ENCODE assay signal across 10 cellular contexts in genomic region chr16:69763557-69763942, GRCh38. TPM values are rescaled to one million over a fixed set of nuclear protein-coding genes. Genes with fewer than 3 reads are reported as not detected.
DNase-seq lines count a peak whose midpoint lies in the region; ATAC-seq, FAIRE-seq and TF ChIP-seq lines count a peak whose summit lies in the region.
"Had no signal": no experiment of that assay in that cellular context is flagged by ENCODE, and none has a peak within 500 bp of the region (broad histone marks: within the 10 kb centered on the region; RNA-seq: fewer than 3 reads in every experiment).

No MANE protein-coding gene starts in this region.

- 66% methylated on average over 6 of the region's 6 CpGs for WGBS in K562 (ENCODE audit: insufficient coverage, low coverage, missing lambda C conversion rate)
- WGBS in tibial nerve, 2 donors, result 61 to 63% methylated on average over 6 of the region's 6 CpGs

- H3K27me3 Mint-ChIP-seq in activated T-cell treated with anti-CD3 and anti-CD28 coated beads, Interleukin-2, amount 50 U/mL, for 4 hours (ENCODE audit: low read depth), result no peaks in the 10 kb centered on the region
- H3K27me3 Mint-ChIP-seq in memory B cell, result no peaks in the 10 kb centered on the region

- in situ Hi-C loops in K562 (cut with MboI), result no loop called here

- TF ChIP-seq RAD21 in K562 (CRISPR knock-in tag; conservative IDR thresholded peaks at IDR 0.05 in 1 of 2, IDR thresholded peaks at IDR 0.05 in 1 of 2), result no peak

- CTCF ChIA-PET in K562 (lab: Yijun Ruan, JAX; ENCODE audit: low intra/inter-chr PET ratio), result no interaction called here

- POLR2A ChIA-PET in K562 (lab: Yijun Ruan, JAX), result interaction anchor here (0.9 to 2.5 kb wide), 5 partner anchors 8 to 36 kb away, joined by 3 to 14 read pairs (median 5); no protein-coding TSS in a partner anchor

- intact Hi-C loops in K562 (cut with micrococcal nuclease), result no loop called here

- H3K27ac Mint-ChIP-seq in memory B cell, result peak overlapping the region; percentile 98

- no peaks in the 10 kb centered on the region for H3K9me3 Mint-ChIP-seq in activated T-cell treated with anti-CD3 and anti-CD28 coated beads, Interleukin-2, amount 50 U/mL, for 4 hours
- no peaks in the 10 kb centered on the region for H3K9me3 Mint-ChIP-seq in memory B cell

- H3K9me3 ChIP-seq in K562 (replicated peaks; ENCODE audit: control insufficient read depth, insufficient read depth, low read depth, low read length) (no peaks in the 10 kb centered on the region), tibial nerve (no peaks in the 10 kb centered on the region)

- H3K36me3 ChIP-seq in K562 (ENCODE audit: control insufficient read depth, insufficient read depth, low read length) (no peaks in the 10 kb centered on the region), tibial nerve (no peaks in the 10 kb centered on the region)

- no peaks in the 10 kb centered on the region for H4K20me1 ChIP-seq in K562 (replicated peaks; ENCODE audit: control insufficient read depth, insufficient read depth, low read length)

- peaks cover 7% of the 10 kb centered on the region for H3K36me3 Mint-ChIP-seq in activated T-cell treated with anti-CD3 and anti-CD28 coated beads, Interleukin-2, amount 50 U/mL, for 4 hours (ENCODE audit: insufficient read depth)
- H3K36me3 Mint-ChIP-seq in memory B cell, result peaks cover 9% of the 10 kb centered on the region

- DNase-seq in activated T-cell treated with anti-CD3 and anti-CD28 coated beads, Interleukin-2, amount 50 U/mL, for 4 hours, result no peak
- DNase-seq in activated T-cell treated with anti-CD3 and anti-CD28 coated beads for 4 hours (no peak), K562 (ENCODE audit: extremely low read depth in 1 of 4, low spot score in 3 of 4) (no peak), memory B cell (ENCODE audit: low spot score in 2 of 2) (no peak), tibial nerve (ENCODE audit: low spot score in 2 of 2) (no peak)
- no peak for DNase-seq in stimulated activated CD4-positive, alpha-beta T cell treated with anti-CD3 and anti-CD28 coated beads, Interleukin-4, amount 100 ng/mL, for 24 hours
- DNase-seq: activated CD4-positive, CD25-positive, alpha-beta regulatory T cell; foreskin melanocyte had no signal

- FAIRE-seq in K562 (lab: Jason Lieb, UNC), result no peak

- H2AFZ ChIP-seq in K562 (ENCODE audit: low read depth, low read length), result 0 out of 2 replicates have a peak overlapping the region, but pooled peaks have one; percentile 95

- H3K27me3 ChIP-seq in K562 (ENCODE audit: control insufficient read depth in 2 of 2, insufficient read depth in 2 of 2, low read length in 2 of 2) (no peaks in the 10 kb centered on the region), tibial nerve (no peaks in the 10 kb centered on the region)

- TF ChIP-seq EP300 in K562 (IDR thresholded peaks at IDR 0.05; ENCODE audit: low read length), result no peak
- TF ChIP-seq EP300 in tibial nerve (IDR thresholded peaks at IDR 0.05), result no peak

- no peak for TF ChIP-seq CTCF in K562 (IDR thresholded peaks at IDR 0.05 in 2 of 3, conservative IDR thresholded peaks at IDR 0.05 in 1 of 3; ENCODE audit: insufficient read depth in 2 of 3, low read depth in 1 of 3, low read length in 3 of 3)
- TF ChIP-seq CTCF in tibial nerve (IDR thresholded peaks at IDR 0.05), result no peak

- ATAC-seq in activated T-cell treated with anti-CD3 and anti-CD28 coated beads, Interleukin-2, amount 50 U/mL, for 4 hours, result no peak
- no peak for ATAC-seq in K562
- no peak for ATAC-seq in memory B cell (ENCODE audit: low read depth)
- ATAC-seq in HG02970 (IDR thresholded peaks at IDR 0.05; ENCODE audit: low FRiP score, unreplicated experiment), result no peak
- no peak for ATAC-seq in HG03521 (IDR thresholded peaks at IDR 0.05; ENCODE audit: unreplicated experiment)

- no TSS peak for BruUV-seq in K562 (replicated peaks; lab: Mats Ljungman, UMichigan)

- no peaks in the 10 kb centered on the region for H3K9me1 ChIP-seq in K562 (ENCODE audit: control insufficient read depth, insufficient read depth, low read length)

- H3K4me3 ChIP-seq in K562 (peak overlapping the region; percentile 97; the same call in 1 of the 2 replicates), tibial nerve (peak overlapping the region in 2 of 4 donors; percentile 77 to 92)

- H3K4me3 Mint-ChIP-seq in activated T-cell treated with anti-CD3 and anti-CD28 coated beads, Interleukin-2, amount 50 U/mL, for 4 hours, result peak overlapping the region; percentile 91
- peak overlapping the region; percentile 88 for H3K4me3 Mint-ChIP-seq in memory B cell

- H3K4me1 ChIP-seq in K562 (replicated peaks in 1 of 2; ENCODE audit: control insufficient read depth in 2 of 2, insufficient read depth in 2 of 2, low read length in 2 of 2) (peaks cover 6 to 8% of the 10 kb centered on the region in 2 experiments; a peak in 4 of 5 replicates), tibial nerve (peaks cover 4 to 19% (median 6%) of the 10 kb centered on the region in 4 donors)

- H3K9ac ChIP-seq in K562 (ENCODE audit: insufficient read depth in 1 of 2, low read depth in 2 of 2, low read length in 2 of 2), result peak overlapping the region in 1 of 2 experiments; percentile 93; a peak in 1 of 4 replicates

- peaks cover 35% of the 10 kb centered on the region for H3K79me2 ChIP-seq in K562 (ENCODE audit: control insufficient read depth, insufficient read depth, low read length)

- TF ChIP-seq POLR2A in K562 (conservative IDR thresholded peaks at IDR 0.05) (no peak), tibial nerve (IDR thresholded peaks at IDR 0.05) (no peak)

- peaks cover 32% of the 10 kb centered on the region for H3K4me1 Mint-ChIP-seq in activated T-cell treated with anti-CD3 and anti-CD28 coated beads, Interleukin-2, amount 50 U/mL, for 4 hours (ENCODE audit: low read depth)
- peaks cover 23% of the 10 kb centered on the region for H3K4me1 Mint-ChIP-seq in memory B cell

- H3K27ac ChIP-seq in K562 (ENCODE audit: extremely low read depth, low read depth, low read length) (peak overlapping the region; percentile 85; the same call in 1 of the 3 replicates), tibial nerve (peak overlapping the region in 3 of 4 donors; percentile 90 to 93 (median 91))

- H3K4me2 ChIP-seq in K562 (ENCODE audit: insufficient read depth, low read length), result peak overlapping the region; percentile 97

RNA-seq across cellular contexts. Expression of gene WWP2, which starts 1.4 kb away (rescaled TPM):
- total RNA-seq in activated T-cell treated with anti-CD3 and anti-CD28 coated beads, Interleukin-2, amount 50 U/mL, for 4 hours, result 10 to 100 TPM; 34.7 to 44.2 (median 36.5) TPM
- 54.0 and 74.4 TPM in 2 replicates for total RNA-seq in K562 (2011; cell fraction: chromatin; rRNA removed; ENCODE audit: low replicate concordance)
- 33.5 and 36.6 TPM in 2 replicates for total RNA-seq in K562 (2011; cell fraction: nucleolus; rRNA removed)
- 32.8 and 44.3 TPM in 2 replicates for total RNA-seq in K562 (2011; cell fraction: nucleoplasm; rRNA removed)
- 14.9 and 20.6 TPM in 2 replicates for total RNA-seq in K562 (2014; rRNA removed)
- 14.6 and 17.4 TPM in 2 replicates for total RNA-seq in K562 (2014; rRNA removed; fragmentation: Illumina TruSeq; extraction: Trizol)
- total RNA-seq in K562 (2015; rRNA removed; fragmentation: Illumina TruSeq; extraction: Trizol), result 15.3 and 15.8 TPM in 2 replicates
- 33.7 and 34.4 TPM in 2 replicates for total RNA-seq in K562 (2021)
- 7.1 and 8.5 TPM in 2 replicates for polyA plus RNA-seq in K562 (2011; rRNA removed)
- polyA plus RNA-seq in K562 (2011; cell fraction: cytosol; rRNA removed), result 6.5 and 11.3 TPM in 2 replicates
- 25.1 and 34.9 TPM in 2 replicates for polyA plus RNA-seq in K562 (2011; cell fraction: nucleus; rRNA removed)
- 24.0 and 37.6 TPM in 2 replicates for polyA plus RNA-seq in K562 (2012)
- polyA plus RNA-seq in K562 (2014; fragmentation: Illumina TruSeq; extraction: Trizol), result 23.1 and 27.1 TPM in 2 replicates
- 1 to 10 TPM; 1.9 to 2.0 TPM for polyA plus RNA-seq in K562 (2014; fragmentation: Nextera tagmentation; extraction: Ambion mirVana)
- 10.7 and 12.1 TPM in 2 replicates for polyA plus RNA-seq in K562 (2014; rRNA removed)
- 11.3 and 13.3 TPM in 2 replicates for polyA minus RNA-seq in K562 (2011; rRNA and poly(A)+ RNA removed)
- 10.2 and 17.9 TPM in 2 replicates for polyA minus RNA-seq in K562 (2011; cell fraction: cytosol; rRNA and poly(A)+ RNA removed)
- polyA minus RNA-seq in K562 (2011; cell fraction: nucleus; rRNA and poly(A)+ RNA removed), result 12.7 and 15.7 TPM in 2 replicates
- total RNA-seq in tibial nerve, result 10 to 100 TPM; 40.8 to 96.9 (median 84.3) TPM

RNA-seq across cellular contexts. Expression of gene NOB1, which starts 8.8 kb away (rescaled TPM):
- 100 to 1,000 TPM; 181 to 194 (median 181) TPM for total RNA-seq in activated T-cell treated with anti-CD3 and anti-CD28 coated beads, Interleukin-2, amount 50 U/mL, for 4 hours
- 105 and 163 TPM in 2 replicates for total RNA-seq in K562 (2011; cell fraction: chromatin; rRNA removed; ENCODE audit: low replicate concordance)
- total RNA-seq in K562 (2011; cell fraction: nucleolus; rRNA removed), result 111 and 135 TPM in 2 replicates
- total RNA-seq in K562 (2011; cell fraction: nucleoplasm; rRNA removed), result 77.2 and 104 TPM in 2 replicates
- total RNA-seq in K562 (2014; rRNA removed), result 91.1 and 91.3 TPM in 2 replicates
- total RNA-seq in K562 (2014; rRNA removed; fragmentation: Illumina TruSeq; extraction: Trizol), result 61.3 and 63.6 TPM in 2 replicates
- total RNA-seq in K562 (2015; rRNA removed; fragmentation: Illumina TruSeq; extraction: Trizol), result 81.2 and 85.7 TPM in 2 replicates
- 117 and 119 TPM in 2 replicates for total RNA-seq in K562 (2021)
- 116 and 135 TPM in 2 replicates for polyA plus RNA-seq in K562 (2011; rRNA removed)
- polyA plus RNA-seq in K562 (2011; cell fraction: cytosol; rRNA removed), result 157 and 178 TPM in 2 replicates
- 86.6 and 87.3 TPM in 2 replicates for polyA plus RNA-seq in K562 (2011; cell fraction: nucleus; rRNA removed)
- 117 and 160 TPM in 2 replicates for polyA plus RNA-seq in K562 (2012)
- 129 and 135 TPM in 2 replicates for polyA plus RNA-seq in K562 (2014; fragmentation: Illumina TruSeq; extraction: Trizol)
- polyA plus RNA-seq in K562 (2014; fragmentation: Nextera tagmentation; extraction: Ambion mirVana), result 100 to 1,000 TPM in 1 of 2 experiments, 10 to 100 TPM in 1; 42.4 to 139 TPM
- 148 and 150 TPM in 2 replicates for polyA plus RNA-seq in K562 (2014; rRNA removed)
- 122 and 124 TPM in 2 replicates for polyA minus RNA-seq in K562 (2011; rRNA and poly(A)+ RNA removed)
- 84.0 and 111 TPM in 2 replicates for polyA minus RNA-seq in K562 (2011; cell fraction: cytosol; rRNA and poly(A)+ RNA removed)
- polyA minus RNA-seq in K562 (2011; cell fraction: nucleus; rRNA and poly(A)+ RNA removed), result 40.3 and 72.0 TPM in 2 replicates
- 10 to 100 TPM; 23.2 to 42.3 (median 38.1) TPM for total RNA-seq in tibial nerve

RNA-seq across cellular contexts. Expression of gene NQO1, which starts 37.2 kb away (rescaled TPM):
- total RNA-seq in activated T-cell treated with anti-CD3 and anti-CD28 coated beads, Interleukin-2, amount 50 U/mL, for 4 hours, result 1 to 10 TPM; 5.5 to 8.5 (median 6.0) TPM
- total RNA-seq in K562 (2011; cell fraction: chromatin; rRNA removed; ENCODE audit: low replicate concordance), result 13.6 and 15.9 TPM in 2 replicates
- 12.1 and 13.3 TPM in 2 replicates for total RNA-seq in K562 (2011; cell fraction: nucleolus; rRNA removed)
- total RNA-seq in K562 (2011; cell fraction: nucleoplasm; rRNA removed), result 12.6 and 16.4 TPM in 2 replicates
- total RNA-seq in K562 (2014; rRNA removed), result 88.9 and 98.8 TPM in 2 replicates
- total RNA-seq in K562 (2014; rRNA removed; fragmentation: Illumina TruSeq; extraction: Trizol), result 133 and 142 TPM in 2 replicates
- 198 and 202 TPM in 2 replicates for total RNA-seq in K562 (2015; rRNA removed; fragmentation: Illumina TruSeq; extraction: Trizol)
- 102 and 105 TPM in 2 replicates for total RNA-seq in K562 (2021)
- polyA plus RNA-seq in K562 (2011; rRNA removed), result 78.0 and 122 TPM in 2 replicates
- polyA plus RNA-seq in K562 (2011; cell fraction: cytosol; rRNA removed), result 75.5 and 96.1 TPM in 2 replicates
- 20.9 and 23.0 TPM in 2 replicates for polyA plus RNA-seq in K562 (2011; cell fraction: nucleus; rRNA removed)
- 174 and 178 TPM in 2 replicates for polyA plus RNA-seq in K562 (2012)
- 140 and 142 TPM in 2 replicates for polyA plus RNA-seq in K562 (2014; fragmentation: Illumina TruSeq; extraction: Trizol)
- 100 to 1,000 TPM in 1 of 2 experiments, 10 to 100 TPM in 1; 96.7 to 152 TPM for polyA plus RNA-seq in K562 (2014; fragmentation: Nextera tagmentation; extraction: Ambion mirVana)
- 116 and 122 TPM in 2 replicates for polyA plus RNA-seq in K562 (2014; rRNA removed)
- polyA minus RNA-seq in K562 (2011; rRNA and poly(A)+ RNA removed), result 41.7 and 49.6 TPM in 2 replicates
- 19.7 and 29.8 TPM in 2 replicates for polyA minus RNA-seq in K562 (2011; cell fraction: cytosol; rRNA and poly(A)+ RNA removed)
- 3.0 and 6.7 TPM in 2 replicates for polyA minus RNA-seq in K562 (2011; cell fraction: nucleus; rRNA and poly(A)+ RNA removed)
- 100 to 1,000 TPM in 1 of 4 donors, 10 to 100 TPM in 3; 19.0 to 106 (median 55.0) TPM for total RNA-seq in tibial nerve
